ENCODE assay signal across 24 cellular contexts in genomic region chr20:1885254-1885653, GRCh38.
"Had no signal": no experiment of that assay in that cellular context is flagged by ENCODE, and none has a peak within 500 bp of the region (broad histone marks: within the 10 kb centered on the region; RNA-seq: fewer than 3 reads in every experiment).

No MANE protein-coding gene starts in this region.

- H3K27ac Mint-ChIP-seq: dendritic cell treated with granulocyte-macrophage colony-stimulating factor and Interleukin-4, amounts not matched to agents 40 ng/mL and 50 ng/mL, for 4 days; effector memory CD8-positive, alpha-beta T cell; endodermal cell had no signal

- ATAC-seq: effector memory CD8-positive, alpha-beta T cell; esophagus mucosa; foreskin keratinocyte; gastrocnemius medialis; gastroesophageal sphincter; heart left ventricle; heart right ventricle had no signal

- H3K27ac ChIP-seq: colonic mucosa, coronary artery, epithelial cell of prostate, esophagus muscularis mucosa, esophagus squamous epithelium, foreskin keratinocyte, gastrocnemius medialis, gastroesophageal sphincter, heart left ventricle, heart right ventricle had no signal

- H3K4me3 ChIP-seq: colonic mucosa, coronary artery, esophagus muscularis mucosa, esophagus squamous epithelium, gastrocnemius medialis, gastroesophageal sphincter, heart left ventricle, heart right ventricle had no signal

- DNase-seq: colonic mucosa; cortex of kidney; dermis blood vessel endothelial cell; dorsolateral prefrontal cortex; effector CD4-positive, alpha-beta T cell; effector CD8-positive, alpha-beta T cell; effector memory CD4-positive, alpha-beta T cell; effector memory CD8-positive, alpha-beta T cell; endodermal cell; erythroblast; esophagus squamous epithelium; foreskin fibroblast; foreskin keratinocyte; foreskin melanocyte; gastrocnemius medialis; glutamatergic neuron; heart right ventricle had no signal

- H3K9me3 Mint-ChIP-seq: dendritic cell treated with granulocyte-macrophage colony-stimulating factor and Interleukin-4, amounts not matched to agents 40 ng/mL and 50 ng/mL, for 4 days; effector memory CD8-positive, alpha-beta T cell; endodermal cell had no signal

- H3K36me3 ChIP-seq: colonic mucosa, esophagus muscularis mucosa, esophagus squamous epithelium, gastrocnemius medialis, gastroesophageal sphincter, heart left ventricle, heart right ventricle had no signal

- H3K27me3 ChIP-seq: colonic mucosa, dorsolateral prefrontal cortex, foreskin keratinocyte, gastrocnemius medialis had no signal

- H3K4me3 Mint-ChIP-seq: dendritic cell treated with granulocyte-macrophage colony-stimulating factor and Interleukin-4, amounts not matched to agents 40 ng/mL and 50 ng/mL, for 4 days; effector memory CD8-positive, alpha-beta T cell; endodermal cell had no signal

- H3K9me3 ChIP-seq: colonic mucosa, esophagus muscularis mucosa, esophagus squamous epithelium, gastrocnemius medialis, gastroesophageal sphincter, heart left ventricle, heart right ventricle had no signal

- H3K4me1 ChIP-seq: colonic mucosa had no signal
